ENCODE assay signal across 13 cellular contexts in genomic region chr2:47031909-47032668, GRCh38.
DNase-seq lines count a peak whose midpoint lies in the region; ATAC-seq and TF ChIP-seq lines count a peak whose summit lies in the region.
"Had no signal": no experiment of that assay in that cellular context is flagged by ENCODE, and none has a peak within 500 bp of the region (broad histone marks: within the 10 kb centered on the region; RNA-seq: fewer than 3 reads in every experiment).

No MANE protein-coding gene starts in this region.

- peak overlapping the region; percentile 40 for H2BK15ac ChIP-seq in neuronal stem cell (ENCODE audit: low read length)

- H3K4me3 ChIP-seq in heart right ventricle (no peak overlapping the region), endodermal cell (ENCODE audit: low read length) (no peak overlapping the region), neuronal stem cell (ENCODE audit: low read length in 2 of 2) (peak overlapping the region in 1 of 2 donors; percentile 31)
- H3K4me3 ChIP-seq: MG63 had no signal

- H3K9ac ChIP-seq in endodermal cell (ENCODE audit: extremely low read depth, low read length, poor library complexity, severe bottlenecking) = no peak overlapping the region
- H3K9ac ChIP-seq in neuronal stem cell (ENCODE audit: low read depth, low read length, poor library complexity) = no peak overlapping the region

- H3K36me3 ChIP-seq in heart right ventricle (peaks cover 0 to 65% (median 3%) of the 10 kb centered on the region in 9 donors), endodermal cell (ENCODE audit: control insufficient read depth, insufficient read depth, low read length) (peaks cover 11% of the 10 kb centered on the region), neuronal stem cell (replicated peaks in 1 of 2; ENCODE audit: control insufficient read depth in 2 of 2, insufficient read depth in 2 of 2, low read length in 2 of 2) (peaks cover 19 to 20% of the 10 kb centered on the region in 2 donors)

- H2BK120ac ChIP-seq in neuronal stem cell (ENCODE audit: low read depth, low read length) = no peak overlapping the region

- no peaks in the 10 kb centered on the region for H3K9me3 ChIP-seq in heart right ventricle
- no peaks in the 10 kb centered on the region for H3K9me3 ChIP-seq in endodermal cell (ENCODE audit: control insufficient read depth, low read length)
- no peaks in the 10 kb centered on the region for H3K9me3 ChIP-seq in neuronal stem cell (replicated peaks in 1 of 2; ENCODE audit: control insufficient read depth in 2 of 2, insufficient read depth in 1 of 2, low read depth in 1 of 2, low read length in 2 of 2)
- H3K9me3 ChIP-seq: MG63 had no signal

- no peaks in the 10 kb centered on the region for H3K27me3 Mint-ChIP-seq in endodermal cell (ENCODE audit: insufficient read depth)
- H3K27me3 Mint-ChIP-seq: stimulated activated naive CD8-positive, alpha-beta T cell treated with anti-CD3 and anti-CD28 coated beads, Interleukin-15, Interleukin-2, amounts not matched to agents 100 ng/mL and 50 ng/mL, for 24 hours had no signal

- H2BK12ac ChIP-seq in neuronal stem cell (ENCODE audit: low read length) = peak overlapping the region; percentile 33

- H4K8ac ChIP-seq in neuronal stem cell (ENCODE audit: low read depth, low read length) = no peak overlapping the region

- H3K18ac ChIP-seq in neuronal stem cell (ENCODE audit: low read length) = peak overlapping the region; percentile 38

- ATAC-seq in heart right ventricle = no peak
- ATAC-seq in HG03460 (IDR thresholded peaks at IDR 0.05; ENCODE audit: unreplicated experiment) = no peak

- H3K4me1 ChIP-seq in heart right ventricle = peaks cover 37 to 87% (median 68%) of the 10 kb centered on the region in 9 donors
- H3K4me1 ChIP-seq in endodermal cell (ENCODE audit: control insufficient read depth, insufficient read depth, low read length) = peaks cover 50% of the 10 kb centered on the region
- H3K4me1 ChIP-seq in neuronal stem cell (ENCODE audit: control insufficient read depth in 2 of 2, insufficient read depth in 1 of 2, low read depth in 1 of 2, low read length in 2 of 2) = peaks cover 39 to 53% of the 10 kb centered on the region in 2 donors

- DNase-seq in heart right ventricle = no peak
- no peak for DNase-seq in cardiac septum (ENCODE audit: low spot score)
- DNase-seq in endodermal cell = no peak
- DNase-seq in neuronal stem cell (ENCODE audit: low spot score) = no peak
- DNase-seq in NCI-H748 treated with DMSO at 0.1 percent for 48 hours (lab: John Stamatoyannopoulos, UW) = no peak
- no peak for DNase-seq in NCI-H748 (lab: John Stamatoyannopoulos, UW; ENCODE audit: unreplicated experiment)
- no peak for DNase-seq in GM10248 (ENCODE audit: extremely low spot score)
- DNase-seq: H7, MG63, NCI-H82 had no signal

- POLR2A ChIA-PET in GM10248 (lab: Yijun Ruan, JAX) = no interaction called here

- peak overlapping the region; percentile 2 for H3K23ac ChIP-seq in neuronal stem cell (ENCODE audit: low read depth, low read length, poor library complexity)

- no peaks in the 10 kb centered on the region for H3K27me3 ChIP-seq in heart right ventricle
- no peaks in the 10 kb centered on the region for H3K27me3 ChIP-seq in endodermal cell (ENCODE audit: control insufficient read depth, insufficient read depth, low read length, poor library complexity, severe bottlenecking)
- no peaks in the 10 kb centered on the region for H3K27me3 ChIP-seq in neuronal stem cell (ENCODE audit: control insufficient read depth in 3 of 3, insufficient read depth in 3 of 3, low read depth in 1 of 3, low read length in 3 of 3)
- H3K27me3 ChIP-seq: MG63 had no signal

- peak overlapping the region; percentile 30 for H2BK5ac ChIP-seq in neuronal stem cell (ENCODE audit: low read length)

- H4K91ac ChIP-seq in neuronal stem cell (ENCODE audit: low read depth, low read length, poor library complexity) = no peak overlapping the region

- CTCF ChIA-PET in GM10248 (lab: Yijun Ruan, JAX) = interaction anchor here (1.0 kb wide), 1 partner anchor 291 kb away, joined by 3 read pairs; no protein-coding TSS in a partner anchor

- no peaks in the 10 kb centered on the region for H3K9me3 Mint-ChIP-seq in endodermal cell
- H3K9me3 Mint-ChIP-seq: stimulated activated naive CD8-positive, alpha-beta T cell treated with anti-CD3 and anti-CD28 coated beads, Interleukin-15, Interleukin-2, amounts not matched to agents 100 ng/mL and 50 ng/mL, for 24 hours; T-helper 2 cell treated with Interferon-gamma antibody and Interleukin-4, amounts not matched to agents 5 μg/mL and 100 μg/mL, for 36 hours had no signal

- no peak overlapping the region for H2AFZ ChIP-seq in neuronal stem cell (ENCODE audit: low read length)

- no peak overlapping the region for H3K27ac Mint-ChIP-seq in endodermal cell
- H3K27ac Mint-ChIP-seq: stimulated activated naive CD8-positive, alpha-beta T cell treated with anti-CD3 and anti-CD28 coated beads, Interleukin-15, Interleukin-2, amounts not matched to agents 100 ng/mL and 50 ng/mL, for 24 hours; T-helper 2 cell treated with Interferon-gamma antibody and Interleukin-4, amounts not matched to agents 5 μg/mL and 100 μg/mL, for 36 hours had no signal

- TF ChIP-seq CTCF in heart right ventricle (IDR thresholded peaks at IDR 0.05) (no peak), endodermal cell (conservative IDR thresholded peaks at IDR 0.05) (no peak), GM10248 (IDR thresholded peaks at IDR 0.05; ENCODE audit: control extremely low read depth, extremely low read depth, low read depth, missing control alignments) (no peak)

- H3K27ac ChIP-seq in heart right ventricle (peak overlapping the region in 9 of 10 donors; percentile 92 to 98 (median 96)), endodermal cell (ENCODE audit: low read depth, low read length) (peak overlapping the region; percentile 24), neuronal stem cell (replicated peaks; ENCODE audit: low read length) (no peak overlapping the region)

- peaks cover 36% of the 10 kb centered on the region for H3K4me1 Mint-ChIP-seq in endodermal cell

- H3K79me1 ChIP-seq in neuronal stem cell (ENCODE audit: low read depth, low read length) = no peaks in the 10 kb centered on the region

- peak overlapping the region; percentile 25 for H3K14ac ChIP-seq in neuronal stem cell (ENCODE audit: low read length)

- H3K4me3 Mint-ChIP-seq in endodermal cell = no peak overlapping the region
- H3K4me3 Mint-ChIP-seq: stimulated activated naive CD8-positive, alpha-beta T cell treated with anti-CD3 and anti-CD28 coated beads, Interleukin-15, Interleukin-2, amounts not matched to agents 100 ng/mL and 50 ng/mL, for 24 hours; T-helper 2 cell treated with Interferon-gamma antibody and Interleukin-4, amounts not matched to agents 5 μg/mL and 100 μg/mL, for 36 hours had no signal

- intact Hi-C loops in heart right ventricle (cut with DNase I) = no loop called here
- intact Hi-C loops in cardiac septum (cut with DNase I) = no loop called here

- H2AK5ac ChIP-seq in neuronal stem cell (ENCODE audit: low read depth, low read length) = peak overlapping the region; percentile 82

- peaks cover 4% of the 10 kb centered on the region for H3K36me3 Mint-ChIP-seq in endodermal cell (ENCODE audit: low read depth)

- 65 to 66% methylated on average over 12 of the region's 12 CpGs for WGBS in heart right ventricle, 2 donors
- WGBS in endodermal cell (ENCODE audit: insufficient coverage in 1 of 2, insufficient read length in 1 of 2), 2 experiments = 89 to 92% methylated on average over 10 to 12 of the region's 12 CpGs
- WGBS in neuronal stem cell (ENCODE audit: extremely low coverage in 2 of 2, insufficient read length in 2 of 2, insufficient replicate concordance in 1 of 2), 2 donors = no CpG with 5 or more reads among the region's 12 CpGs

- no peak overlapping the region for H3K4me2 ChIP-seq in neuronal stem cell (ENCODE audit: insufficient read depth, low read length, poor library complexity, severe bottlenecking)

- no peak overlapping the region for H3K4ac ChIP-seq in neuronal stem cell (ENCODE audit: low read length)
